ENCODE assay signal across 13 cellular contexts in genomic region chr17:75824591-75825518, GRCh38. TPM values are rescaled to one million over a fixed set of nuclear protein-coding genes. Genes with fewer than 3 reads are reported as not detected.
A peak's percentile ranks its signal among the peaks of the same experiment; 100 is the strongest.
DNase-seq lines count a peak whose midpoint lies in the region; ATAC-seq and TF ChIP-seq lines count a peak whose summit lies in the region.
"Had no signal": no experiment of that assay in that cellular context is flagged by ENCODE, and none has a peak within 500 bp of the region (broad histone marks: within the 10 kb centered on the region; RNA-seq: fewer than 3 reads in every experiment).

No MANE protein-coding gene starts in this region.

- H2AFZ ChIP-seq in osteoblast (ENCODE audit: low read length) = no peak overlapping the region

- peak overlapping the region in 5 of 11 experiments; percentile 4 to 73 (median 37); a peak in 7 of 22 replicates for H3K27ac ChIP-seq in BLaER1 treated with 17β-estradiol and CSF1 and Interleukin-3, amounts not matched to agents 10 nM and 100 nM
- H3K27ac ChIP-seq in HL-60 (replicated peaks) (0 out of 2 replicates have a peak overlapping the region, but pooled peaks have one; percentile 19), osteoblast (ENCODE audit: low read depth, low read length) (no peak overlapping the region)

- H3K4me3 ChIP-seq in BLaER1 treated with 17β-estradiol and CSF1 and Interleukin-3, amounts not matched to agents 10 nM and 100 nM = no peak overlapping the region
- H3K4me3 ChIP-seq in HL-60 (replicated peaks; ENCODE audit: insufficient read depth, low read length) (no peak overlapping the region), osteoblast (ENCODE audit: insufficient read depth, low read length) (no peak overlapping the region)

- ATAC-seq in HG03135 (IDR thresholded peaks at IDR 0.05; ENCODE audit: unreplicated experiment) = no peak
- ATAC-seq in HG03521 (IDR thresholded peaks at IDR 0.05; ENCODE audit: unreplicated experiment) = no peak
- ATAC-seq: activated CD4-positive, CD25-positive, alpha-beta regulatory T cell treated with anti-CD3 and anti-CD28 coated beads, Interleukin-2, amount 50 U/mL, for 24 hours had no signal

- H3K4me1 ChIP-seq in BLaER1 treated with 17β-estradiol and CSF1 and Interleukin-3, amounts not matched to agents 10 nM and 100 nM = peaks cover 31 to 55% (median 45%) of the 10 kb centered on the region in 10 experiments
- peaks cover 10% of the 10 kb centered on the region for H3K4me1 ChIP-seq in osteoblast (ENCODE audit: insufficient read depth, low read length)

- peaks cover 16 to 99% (median 53%) of the 10 kb centered on the region in 11 experiments; a peak in 19 of 22 replicates for H4K20me1 ChIP-seq in BLaER1 treated with 17β-estradiol and CSF1 and Interleukin-3, amounts not matched to agents 10 nM and 100 nM
- H4K20me1 ChIP-seq in osteoblast (ENCODE audit: insufficient read depth, low read length) = no peaks in the 10 kb centered on the region

- H3K27me3 ChIP-seq in BLaER1 treated with 17β-estradiol and CSF1 and Interleukin-3, amounts not matched to agents 10 nM and 100 nM = no peaks in the 10 kb centered on the region
- no peaks in the 10 kb centered on the region for H3K27me3 ChIP-seq in HL-60 (ENCODE audit: insufficient read depth, poor library complexity, severe bottlenecking)
- no peaks in the 10 kb centered on the region for H3K27me3 ChIP-seq in osteoblast (ENCODE audit: insufficient read depth, low read length)

- peak overlapping the region in 4 of 11 experiments; percentile 12 to 74 (median 56); a peak in 6 of 22 replicates for H3K4me2 ChIP-seq in BLaER1 treated with 17β-estradiol and CSF1 and Interleukin-3, amounts not matched to agents 10 nM and 100 nM
- no peak overlapping the region for H3K4me2 ChIP-seq in osteoblast (ENCODE audit: insufficient read depth, low read length)

- H3K9ac ChIP-seq in BLaER1 treated with 17β-estradiol and CSF1 and Interleukin-3, amounts not matched to agents 10 nM and 100 nM = peak overlapping the region in 8 of 11 experiments; percentile 27 to 77 (median 42); a peak in 9 of 22 replicates

- no peak for TF ChIP-seq CTCF in HL-60 (IDR thresholded peaks at IDR 0.05; ENCODE audit: insufficient read depth, low read length)
- no peak for TF ChIP-seq CTCF in osteoblast (IDR thresholded peaks at IDR 0.05; ENCODE audit: extremely low read depth, low read depth, low read length)

- H3K36me3 ChIP-seq in BLaER1 treated with 17β-estradiol and CSF1 and Interleukin-3, amounts not matched to agents 10 nM and 100 nM = peaks cover 75 to 97% (median 87%) of the 10 kb centered on the region in 11 experiments
- peaks cover 12% of the 10 kb centered on the region for H3K36me3 ChIP-seq in osteoblast (ENCODE audit: insufficient read depth, low read length)

- no peaks in the 10 kb centered on the region for H3K79me2 ChIP-seq in osteoblast (ENCODE audit: insufficient read depth, low read length)

- DNase-seq in HL-60 (ENCODE audit: low read depth in 1 of 2, low spot score in 1 of 2) (no peak), epidermal melanocyte (ENCODE audit: insufficient read length, low spot score) (peak; percentile 13), osteoblast (ENCODE audit: insufficient read length, low spot score, missing footprints) (peak; percentile 92), NCI-H146 treated with DMSO at 0.1 percent for 48 hours (lab: John Stamatoyannopoulos, UW; ENCODE audit: unreplicated experiment) (no peak), SHP77 (lab: John Stamatoyannopoulos, UW) (no peak)
- DNase-seq: HFFc6, NCI-H1694 treated with DMSO at 0.1 percent for 48 hours, NCI-H510A treated with DMSO at 0.1 percent for 48 hours, nucleus accumbens had no signal

- no peaks in the 10 kb centered on the region for H3K9me3 ChIP-seq in BLaER1 treated with 17β-estradiol and CSF1 and Interleukin-3, amounts not matched to agents 10 nM and 100 nM (replicated peaks in 1 of 11)
- H3K9me3 ChIP-seq in osteoblast (ENCODE audit: low read depth, low read length) = no peaks in the 10 kb centered on the region

RNA-seq across cellular contexts. Expression of gene UNC13D, which starts 19.3 kb away (rescaled TPM):
- 1.1 and 2.1 TPM in 2 replicates for total RNA-seq in osteoblast

RNA-seq across cellular contexts. Expression of gene WBP2, which starts 30.3 kb away (rescaled TPM):
- 31.1 and 38.3 TPM in 2 replicates for total RNA-seq in osteoblast

RNA-seq across cellular contexts. Expression of gene UNK, which starts 40.2 kb away (rescaled TPM):
- total RNA-seq in osteoblast = 18.5 and 23.6 TPM in 2 replicates

RNA-seq across cellular contexts. Expression of gene TRIM47, which starts 53.5 kb away (rescaled TPM):
- total RNA-seq in osteoblast = 21.7 and 22.4 TPM in 2 replicates

RNA-seq across cellular contexts. Expression of gene GALK1, which starts 59.9 kb away (rescaled TPM):
- 25.3 and 27.7 TPM in 2 replicates for total RNA-seq in osteoblast

Comparison
In these comparisons a context has a peak if more than half of its experiments do, and no peak if none do; other contexts are left out.
1. DNase-seq: peak in epidermal melanocyte (single experiment) and osteoblast (single experiment); none in HL-60 (0 of 2), NCI-H146 treated with DMSO at 0.1 percent for 48 hours (single experiment) and SHP77 (0 of 2).